ENCODE assay signal across 10 cellular contexts in the genomic region with DNA sequence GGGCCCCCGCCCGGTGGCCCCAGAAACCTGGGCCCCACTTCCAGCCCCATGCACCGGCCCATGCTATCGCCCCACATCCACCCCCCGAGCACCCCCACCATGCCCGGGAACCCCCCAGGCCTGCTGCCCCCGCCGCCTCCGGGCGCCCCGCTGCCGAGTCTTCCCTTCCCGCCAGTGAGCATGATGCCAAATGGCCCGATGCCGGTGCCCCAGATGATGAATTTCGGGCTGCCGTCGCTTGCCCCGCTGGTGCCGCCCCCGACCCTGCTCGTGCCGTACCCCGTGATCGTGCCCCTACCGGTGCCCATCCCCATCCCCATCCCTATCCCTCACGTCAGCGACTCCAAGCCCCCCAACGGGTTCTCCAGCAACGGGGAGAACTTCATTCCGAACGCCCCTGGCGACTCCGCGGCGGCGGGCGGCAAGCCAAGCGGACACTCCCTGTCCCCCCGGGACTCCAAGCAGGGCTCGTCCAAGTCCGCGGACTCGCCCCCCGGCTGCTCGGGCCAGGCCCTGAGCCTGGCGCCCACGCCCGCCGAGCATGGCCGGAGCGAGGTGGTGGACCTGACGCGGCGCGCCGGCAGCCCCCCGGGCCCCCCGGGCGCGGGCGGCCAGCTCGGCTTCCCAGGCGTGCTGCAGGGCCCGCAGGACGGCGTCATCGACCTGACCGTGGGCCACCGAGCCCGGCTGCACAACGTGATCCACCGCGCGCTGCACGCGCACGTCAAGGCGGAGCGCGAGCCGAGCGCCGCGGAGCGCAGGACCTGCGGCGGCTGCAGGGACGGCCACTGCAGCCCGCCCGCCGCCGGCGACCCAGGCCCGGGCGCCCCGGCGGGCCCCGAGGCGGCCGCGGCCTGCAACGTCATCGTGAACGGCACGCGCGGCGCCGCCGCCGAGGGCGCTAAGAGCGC.
DNase-seq lines count a peak whose midpoint lies in the region; ATAC-seq lines count a peak whose summit lies in the region.
"Had no signal": no experiment of that assay in that cellular context is flagged by ENCODE, and none has a peak within 500 bp of the region (broad histone marks: within the 10 kb centered on the region; RNA-seq: fewer than 3 reads in every experiment).

No MANE protein-coding gene starts in this region.

- WGBS in HUES64 = 32% methylated on average over 113 of the region's 114 CpGs
- WGBS in iPS DF 6.9 (ENCODE audit: insufficient coverage, insufficient read length) = no CpG with 5 or more reads among the region's 114 CpGs

- H3K9ac ChIP-seq in HUES64 (ENCODE audit: low read depth, low read length) = peak overlapping the region; percentile 62

- no peak for DNase-seq in activated naive CD8-positive, alpha-beta T cell treated with anti-CD3 and anti-CD28 coated beads, Interleukin-2, amount 50 U/mL, for 24 hours
- DNase-seq in iPS DF 6.9 (ENCODE audit: low read depth, low spot score) (no peak), NCI-H146 treated with DMSO at 0.1 percent for 48 hours (lab: John Stamatoyannopoulos, UW; ENCODE audit: unreplicated experiment) (no peak), NCI-H1417 (lab: John Stamatoyannopoulos, UW) (no peak)
- DNase-seq in stimulated activated naive CD8-positive, alpha-beta T cell treated with anti-CD3 and anti-CD28 coated beads, Interleukin-15, Interleukin-2, amounts not matched to agents 100 U/mL and 50 U/mL, for 24 hours = peak; percentile 28
- DNase-seq: NCI-H2171 treated with DMSO at 0.1 percent for 48 hours had no signal

- no peaks in the 10 kb centered on the region for H3K9me3 ChIP-seq in HUES64 (ENCODE audit: insufficient read depth, low read depth, low read length)
- no peaks in the 10 kb centered on the region for H3K9me3 ChIP-seq in iPS DF 6.9 (ENCODE audit: control insufficient read depth, insufficient read depth, low read length)
- H3K9me3 ChIP-seq: pancreas had no signal

- H3K27ac Mint-ChIP-seq in activated naive CD8-positive, alpha-beta T cell treated with anti-CD3 and anti-CD28 coated beads, Interleukin-2, amount 50 U/mL, for 24 hours = no peak overlapping the region

- H3K27me3 ChIP-seq in HUES64 (ENCODE audit: insufficient read depth, low read length) = peaks cover 36% of the 10 kb centered on the region
- peaks cover 6% of the 10 kb centered on the region; the same call in 1 of the 2 replicates for H3K27me3 ChIP-seq in iPS DF 6.9 (ENCODE audit: control insufficient read depth, insufficient read depth, low read length)
- H3K27me3 ChIP-seq: pancreas had no signal

- H3K4me3 ChIP-seq in HUES64 (ENCODE audit: low read length) (peak overlapping the region; percentile 54), iPS DF 6.9 (ENCODE audit: low read length) (peak overlapping the region; percentile 61)
- H3K4me3 ChIP-seq: SK-N-MC had no signal

- H3K4me3 Mint-ChIP-seq in activated naive CD8-positive, alpha-beta T cell treated with anti-CD3 and anti-CD28 coated beads, Interleukin-2, amount 50 U/mL, for 24 hours = peak overlapping the region; percentile 40

- no peaks in the 10 kb centered on the region for H3K36me3 ChIP-seq in HUES64 (ENCODE audit: insufficient read depth, low read length)
- H3K36me3 ChIP-seq in iPS DF 6.9 (ENCODE audit: control insufficient read depth, insufficient read depth, low read length) = no peaks in the 10 kb centered on the region; the same call in 1 of the 2 replicates
- H3K36me3 ChIP-seq: pancreas had no signal

- H3K27ac ChIP-seq in HUES64 (ENCODE audit: low read depth, low read length) (no peak overlapping the region), iPS DF 6.9 (ENCODE audit: low read length) (no peak overlapping the region)
- H3K27ac ChIP-seq: pancreas, SK-N-MC had no signal

- peaks cover 3% of the 10 kb centered on the region for H3K4me1 Mint-ChIP-seq in activated naive CD8-positive, alpha-beta T cell treated with anti-CD3 and anti-CD28 coated beads, Interleukin-2, amount 50 U/mL, for 24 hours

- ATAC-seq in activated naive CD8-positive, alpha-beta T cell treated with anti-CD3 and anti-CD28 coated beads, Interleukin-2, amount 50 U/mL, for 24 hours = peak; percentile 63
- peak; percentile 61 for ATAC-seq in stimulated activated naive CD8-positive, alpha-beta T cell treated with anti-CD3 and anti-CD28 coated beads, Interleukin-15, Interleukin-2, amounts not matched to agents 100 U/mL and 50 U/mL, for 24 hours
- ATAC-seq in GM21447 (IDR thresholded peaks at IDR 0.05; ENCODE audit: unreplicated experiment) = no peak

- H3K9me3 Mint-ChIP-seq in activated naive CD8-positive, alpha-beta T cell treated with anti-CD3 and anti-CD28 coated beads, Interleukin-2, amount 50 U/mL, for 24 hours = no peaks in the 10 kb centered on the region

- H3K27me3 Mint-ChIP-seq in activated naive CD8-positive, alpha-beta T cell treated with anti-CD3 and anti-CD28 coated beads, Interleukin-2, amount 50 U/mL, for 24 hours = peaks cover 53% of the 10 kb centered on the region

- H3K4me1 ChIP-seq in HUES64 (ENCODE audit: insufficient read depth, low read length) (no peaks in the 10 kb centered on the region), iPS DF 6.9 (ENCODE audit: control insufficient read depth, insufficient read depth, low read length) (0 out of 2 replicates have a peak, but pooled peaks cover 2% of the 10 kb centered on the region)
- H3K4me1 ChIP-seq: pancreas had no signal

- no peaks in the 10 kb centered on the region for H3K36me3 Mint-ChIP-seq in activated naive CD8-positive, alpha-beta T cell treated with anti-CD3 and anti-CD28 coated beads, Interleukin-2, amount 50 U/mL, for 24 hours (ENCODE audit: low read depth)
